ENCODE assay signal across 1 cellular context in genomic region chr1:148388260-148389026, GRCh38.
TF ChIP-seq lines count a peak whose summit lies in the region.

No MANE protein-coding gene starts in this region.

TF ChIP-seq in HEK293, 187 proteins besides CTCF, POLR2A, EP300 and RAD21 (continued from another document and continues in another):
- TF ChIP-seq TRIM28 (IDR thresholded peaks at IDR 0.05; ENCODE audit: borderline replicate concordance, low read length) (peak; percentile 56; the same call in 1 of the 2 replicates), ZNF280D (tag by site-specific recombination; IDR thresholded peaks at IDR 0.05) (no peak), SP7 (tag by site-specific recombination; IDR thresholded peaks at IDR 0.05) (peak; percentile 72), ZNF324 (tag by site-specific recombination; IDR thresholded peaks at IDR 0.05) (no peak; the same call in 1 of the 2 replicates), ZNF629 (tag by site-specific recombination; IDR thresholded peaks at IDR 0.05) (peak; percentile 96), ZBTB6 (tag by site-specific recombination; IDR thresholded peaks at IDR 0.05) (no peak), ZNF654 (tag by site-specific recombination; IDR thresholded peaks at IDR 0.05; ENCODE audit: low read depth) (no peak), ZNF596 (tag by site-specific recombination; IDR thresholded peaks at IDR 0.05) (no peak), KLF17 (tag by site-specific recombination; IDR thresholded peaks at IDR 0.05) (peak; percentile 69; the same call in 1 of the 2 replicates), ZNF366 (tag by site-specific recombination; conservative IDR thresholded peaks at IDR 0.05) (peak; percentile 88), MEIS1 (CRISPR knock-in tag; IDR thresholded peaks at IDR 0.05; ENCODE audit: borderline replicate concordance) (no peak), ZNF391 (tag by site-specific recombination; IDR thresholded peaks at IDR 0.05; ENCODE audit: borderline replicate concordance, low read depth) (no peak), ZNF530 (tag by site-specific recombination; IDR thresholded peaks at IDR 0.05; ENCODE audit: low read depth) (no peak), ZXDB (tag by site-specific recombination; IDR thresholded peaks at IDR 0.05) (peak; percentile 90), ZNF580 (tag by site-specific recombination; IDR thresholded peaks at IDR 0.05) (peak; percentile 33; the same call in 1 of the 2 replicates), ZNF488 (tag by site-specific recombination; IDR thresholded peaks at IDR 0.05) (no peak), ZNF184 (tag by site-specific recombination; IDR thresholded peaks at IDR 0.05) (no peak), ZNF148 (tag by site-specific recombination; IDR thresholded peaks at IDR 0.05; ENCODE audit: borderline replicate concordance) (no peak), ZFP37 (tag by site-specific recombination; IDR thresholded peaks at IDR 0.05) (peak; percentile 87), FEZF1 (tag by site-specific recombination; IDR thresholded peaks at IDR 0.05) (peak; percentile 77), ZNF335 (tag by site-specific recombination; conservative IDR thresholded peaks at IDR 0.05) (no peak), ZNF645 (tag by site-specific recombination; IDR thresholded peaks at IDR 0.05) (no peak), ZBTB26 (tag by site-specific recombination; optimal IDR thresholded peaks at IDR 0.05) (peak; percentile 63), ZNF623 (tag by site-specific recombination; IDR thresholded peaks at IDR 0.05) (no peak), SP2 (tag by site-specific recombination; IDR thresholded peaks at IDR 0.05) (peak; percentile 88), ZNF214 (tag by site-specific recombination; IDR thresholded peaks at IDR 0.05; ENCODE audit: borderline replicate concordance) (no peak), ZEB2 (tag by site-specific recombination; IDR thresholded peaks at IDR 0.05) (peak; percentile 85), ZNF211 (tag by site-specific recombination; IDR thresholded peaks at IDR 0.05; ENCODE audit: low read depth) (no peak), RBAK (tag by site-specific recombination; IDR thresholded peaks at IDR 0.05) (no peak), ZNF664 (tag by site-specific recombination; IDR thresholded peaks at IDR 0.05) (no peak), GLI2 (tag by site-specific recombination; IDR thresholded peaks at IDR 0.05; ENCODE audit: borderline replicate concordance, low read depth) (no peak), KLF8 (tag by site-specific recombination; IDR thresholded peaks at IDR 0.05) (peak; percentile 75), ZNF140 (tag by site-specific recombination; IDR thresholded peaks at IDR 0.05) (no peak), EGR2 (tag by site-specific recombination; IDR thresholded peaks at IDR 0.05; ENCODE audit: low read depth) (no peak), ZNF19 (tag by site-specific recombination; IDR thresholded peaks at IDR 0.05; ENCODE audit: low read depth) (no peak), ZNF266 (tag by site-specific recombination; IDR thresholded peaks at IDR 0.05; ENCODE audit: low read depth) (no peak), HOXA7 (CRISPR knock-in tag; IDR thresholded peaks at IDR 0.05; ENCODE audit: borderline replicate concordance) (no peak), OVOL3 (tag by site-specific recombination; IDR thresholded peaks at IDR 0.05) (no peak), ZNF175 (tag by site-specific recombination; IDR thresholded peaks at IDR 0.05) (no peak), ZNF768 (tag by site-specific recombination; IDR thresholded peaks at IDR 0.05) (no peak), ZNF510 (tag by site-specific recombination; IDR thresholded peaks at IDR 0.05; ENCODE audit: insufficient replicate concordance) (no peak), GLIS1 (tag by site-specific recombination; IDR thresholded peaks at IDR 0.05) (peak; percentile 73; the same call in 1 of the 2 replicates), BCL11B (tag by site-specific recombination; IDR thresholded peaks at IDR 0.05; ENCODE audit: low read depth) (peak; percentile 83), ZSCAN23 (tag by site-specific recombination; IDR thresholded peaks at IDR 0.05) (0 out of 2 replicates have a peak, but pooled peaks have one; percentile 18), ZNF26 (tag by site-specific recombination; IDR thresholded peaks at IDR 0.05) (no peak), HIC1 (tag by site-specific recombination; IDR thresholded peaks at IDR 0.05) (peak; percentile 79), ZBTB44 (tag by site-specific recombination; IDR thresholded peaks at IDR 0.05) (no peak), ZNF558 (tag by site-specific recombination; IDR thresholded peaks at IDR 0.05) (no peak)
